In the genomic region with DNA sequence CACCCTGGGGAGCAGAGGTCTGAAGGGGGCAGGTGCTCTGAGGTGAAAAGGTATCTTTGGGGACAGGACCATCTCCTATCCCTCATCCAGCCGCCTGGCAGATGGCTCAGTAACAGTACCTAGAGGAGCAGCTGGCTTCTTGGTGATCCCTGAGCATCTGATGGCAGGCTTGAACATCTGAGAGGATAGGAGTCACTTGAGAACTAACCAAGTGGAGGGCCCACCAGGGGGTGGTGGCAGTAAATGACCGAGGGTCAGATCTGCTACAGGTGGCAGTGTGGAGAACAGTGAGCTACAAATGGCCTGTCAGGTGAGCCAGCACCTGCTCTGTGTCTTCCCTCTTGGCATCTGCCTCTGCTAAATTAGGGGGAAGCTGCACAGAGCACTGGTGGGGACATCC, we compare ENCODE assay signal across 1 cellular context.
TF ChIP-seq lines count a peak whose summit lies in the region.

No MANE protein-coding gene starts in this region.

TF ChIP-seq in HepG2, 621 proteins besides CTCF, POLR2A, EP300 and RAD21:
- no peak for TF ChIP-seq RBFOX2 (IDR thresholded peaks at IDR 0.05; ENCODE audit: low read depth, low read length)
- TF ChIP-seq, protein P1, sequence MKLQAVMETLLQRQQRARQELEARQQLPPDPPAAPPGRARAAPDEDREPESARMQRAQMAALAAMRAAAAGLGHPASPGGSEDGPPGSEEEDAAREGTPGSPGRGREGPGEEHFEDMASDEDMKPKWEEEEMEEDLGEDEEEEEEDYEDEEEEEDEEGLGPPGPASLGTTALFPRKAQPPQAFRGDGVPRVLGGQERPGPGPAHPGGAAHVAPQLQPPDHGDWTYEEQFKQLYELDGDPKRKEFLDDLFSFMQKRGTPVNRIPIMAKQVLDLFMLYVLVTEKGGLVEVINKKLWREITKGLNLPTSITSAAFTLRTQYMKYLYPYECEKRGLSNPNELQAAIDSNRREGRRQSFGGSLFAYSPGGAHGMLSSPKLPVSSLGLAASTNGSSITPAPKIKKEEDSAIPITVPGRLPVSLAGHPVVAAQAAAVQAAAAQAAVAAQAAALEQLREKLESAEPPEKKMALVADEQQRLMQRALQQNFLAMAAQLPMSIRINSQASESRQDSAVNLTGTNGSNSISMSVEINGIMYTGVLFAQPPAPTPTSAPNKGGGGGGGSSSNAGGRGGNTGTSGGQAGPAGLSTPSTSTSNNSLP (IDR thresholded peaks at IDR 0.05; ENCODE audit: low read depth, low read length) = no peak
- no peak for TF ChIP-seq ESRRA (CRISPR knock-in tag; IDR thresholded peaks at IDR 0.05; ENCODE audit: low read depth)
- TF ChIP-seq NKX3-1 (CRISPR knock-in tag; IDR thresholded peaks at IDR 0.05) = no peak
- TF ChIP-seq, protein P2, sequence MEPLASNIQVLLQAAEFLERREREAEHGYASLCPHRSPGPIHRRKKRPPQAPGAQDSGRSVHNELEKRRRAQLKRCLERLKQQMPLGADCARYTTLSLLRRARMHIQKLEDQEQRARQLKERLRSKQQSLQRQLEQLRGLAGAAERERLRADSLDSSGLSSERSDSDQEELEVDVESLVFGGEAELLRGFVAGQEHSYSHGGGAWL (CRISPR knock-in tag; IDR thresholded peaks at IDR 0.05) = no peak
- TF ChIP-seq, protein P3, sequence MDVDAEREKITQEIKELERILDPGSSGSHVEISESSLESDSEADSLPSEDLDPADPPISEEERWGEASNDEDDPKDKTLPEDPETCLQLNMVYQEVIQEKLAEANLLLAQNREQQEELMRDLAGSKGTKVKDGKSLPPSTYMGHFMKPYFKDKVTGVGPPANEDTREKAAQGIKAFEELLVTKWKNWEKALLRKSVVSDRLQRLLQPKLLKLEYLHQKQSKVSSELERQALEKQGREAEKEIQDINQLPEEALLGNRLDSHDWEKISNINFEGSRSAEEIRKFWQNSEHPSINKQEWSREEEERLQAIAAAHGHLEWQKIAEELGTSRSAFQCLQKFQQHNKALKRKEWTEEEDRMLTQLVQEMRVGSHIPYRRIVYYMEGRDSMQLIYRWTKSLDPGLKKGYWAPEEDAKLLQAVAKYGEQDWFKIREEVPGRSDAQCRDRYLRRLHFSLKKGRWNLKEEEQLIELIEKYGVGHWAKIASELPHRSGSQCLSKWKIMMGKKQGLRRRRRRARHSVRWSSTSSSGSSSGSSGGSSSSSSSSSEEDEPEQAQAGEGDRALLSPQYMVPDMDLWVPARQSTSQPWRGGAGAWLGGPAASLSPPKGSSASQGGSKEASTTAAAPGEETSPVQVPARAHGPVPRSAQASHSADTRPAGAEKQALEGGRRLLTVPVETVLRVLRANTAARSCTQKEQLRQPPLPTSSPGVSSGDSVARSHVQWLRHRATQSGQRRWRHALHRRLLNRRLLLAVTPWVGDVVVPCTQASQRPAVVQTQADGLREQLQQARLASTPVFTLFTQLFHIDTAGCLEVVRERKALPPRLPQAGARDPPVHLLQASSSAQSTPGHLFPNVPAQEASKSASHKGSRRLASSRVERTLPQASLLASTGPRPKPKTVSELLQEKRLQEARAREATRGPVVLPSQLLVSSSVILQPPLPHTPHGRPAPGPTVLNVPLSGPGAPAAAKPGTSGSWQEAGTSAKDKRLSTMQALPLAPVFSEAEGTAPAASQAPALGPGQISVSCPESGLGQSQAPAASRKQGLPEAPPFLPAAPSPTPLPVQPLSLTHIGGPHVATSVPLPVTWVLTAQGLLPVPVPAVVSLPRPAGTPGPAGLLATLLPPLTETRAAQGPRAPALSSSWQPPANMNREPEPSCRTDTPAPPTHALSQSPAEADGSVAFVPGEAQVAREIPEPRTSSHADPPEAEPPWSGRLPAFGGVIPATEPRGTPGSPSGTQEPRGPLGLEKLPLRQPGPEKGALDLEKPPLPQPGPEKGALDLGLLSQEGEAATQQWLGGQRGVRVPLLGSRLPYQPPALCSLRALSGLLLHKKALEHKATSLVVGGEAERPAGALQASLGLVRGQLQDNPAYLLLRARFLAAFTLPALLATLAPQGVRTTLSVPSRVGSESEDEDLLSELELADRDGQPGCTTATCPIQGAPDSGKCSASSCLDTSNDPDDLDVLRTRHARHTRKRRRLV (CRISPR knock-in tag; IDR thresholded peaks at IDR 0.05) = no peak
- no peak for TF ChIP-seq CBX1 (IDR thresholded peaks at IDR 0.05; ENCODE audit: low read depth)
- no peak for TF ChIP-seq ZFAT (CRISPR knock-in tag; conservative IDR thresholded peaks at IDR 0.05)
